ENCODE assay signal across 28 cellular contexts in genomic region chr4:166153539-166153938, GRCh38.
DNase-seq lines count a peak whose midpoint lies in the region; ATAC-seq and TF ChIP-seq lines count a peak whose summit lies in the region.
"Had no signal": no experiment of that assay in that cellular context is flagged by ENCODE, and none has a peak within 500 bp of the region (broad histone marks: within the 10 kb centered on the region; RNA-seq: fewer than 3 reads in every experiment).

No MANE protein-coding gene starts in this region.

- H3K4me1 Mint-ChIP-seq in activated CD8-positive, alpha-beta T cell treated with anti-CD3 and anti-CD28 coated beads for 36 hours (ENCODE audit: low read depth) = no peaks in the 10 kb centered on the region
- H3K4me1 Mint-ChIP-seq in stimulated activated memory B cell treated with anti-CD40 and anti-IgM and Interleukin-4, amounts not matched to agents 10 μg/mL and 1 μg/mL and 100 μg/mL, for 72 hours = no peaks in the 10 kb centered on the region
- H3K4me1 Mint-ChIP-seq: IgD-negative memory B cell had no signal

- no peaks in the 10 kb centered on the region for H4K20me1 ChIP-seq in PC-3 (ENCODE audit: low read length)

- ATAC-seq in PC-3 (peak; percentile 54; the same call in 1 of the 2 replicates), lung (ENCODE audit: insufficient read depth, low FRiP score) (peak; percentile 45)
- no peak for ATAC-seq in activated CD8-positive, alpha-beta T cell treated with anti-CD3 and anti-CD28 coated beads for 36 hours
- no peak for ATAC-seq in stimulated activated memory B cell treated with anti-CD40 and anti-IgM and Interleukin-4, amounts not matched to agents 10 μg/mL and 1 μg/mL and 100 μg/mL, for 72 hours
- ATAC-seq: lower lobe of right lung, WTC11 had no signal

- no peaks in the 10 kb centered on the region for H3K9me3 Mint-ChIP-seq in activated CD8-positive, alpha-beta T cell treated with anti-CD3 and anti-CD28 coated beads for 36 hours
- H3K9me3 Mint-ChIP-seq in stimulated activated memory B cell treated with anti-CD40 and anti-IgM and Interleukin-4, amounts not matched to agents 10 μg/mL and 1 μg/mL and 100 μg/mL, for 72 hours = peaks cover 3% of the 10 kb centered on the region
- H3K9me3 Mint-ChIP-seq: IgD-negative memory B cell; T-helper 2 cell treated with Interferon-gamma antibody and Interleukin-4, amounts not matched to agents 5 μg/mL and 100 μg/mL, for 36 hours had no signal

- no peaks in the 10 kb centered on the region for H3K27me3 ChIP-seq in PC-3 (ENCODE audit: low read length)
- no peaks in the 10 kb centered on the region for H3K27me3 ChIP-seq in lung (ENCODE audit: control insufficient read depth, insufficient read depth)
- H3K27me3 ChIP-seq: esophagus muscularis mucosa, vagina had no signal

- intact Hi-C loops in PC-3 (cut with micrococcal nuclease) = no loop called here
- intact Hi-C loops in activated CD8-positive, alpha-beta T cell treated with anti-CD3 and anti-CD28 coated beads for 36 hours (cut with micrococcal nuclease) = no loop called here

- no peaks in the 10 kb centered on the region for H3K9me2 ChIP-seq in PC-3 (replicated peaks; ENCODE audit: low read length)
- H3K9me2 ChIP-seq: SK-N-SH had no signal

- H3K36me3 ChIP-seq in PC-3 (ENCODE audit: low read depth, low read length) (no peaks in the 10 kb centered on the region), lung (ENCODE audit: control insufficient read depth in 2 of 2, insufficient read depth in 2 of 2, low read length in 2 of 2) (no peaks in the 10 kb centered on the region)
- H3K36me3 ChIP-seq: esophagus muscularis mucosa, lower lobe of right lung, suprapubic skin, vagina had no signal

- H3K9me3 ChIP-seq in PC-3 (ENCODE audit: low read length) (no peaks in the 10 kb centered on the region), lung (ENCODE audit: control insufficient read depth in 2 of 2, insufficient read depth in 1 of 2, low read length in 1 of 2) (no peaks in the 10 kb centered on the region)
- H3K9me3 ChIP-seq: esophagus muscularis mucosa, lower lobe of right lung, SK-N-SH, suprapubic skin, vagina had no signal

- H3K4me1 ChIP-seq in PC-3 (ENCODE audit: insufficient read depth, low read length) = no peaks in the 10 kb centered on the region
- H3K4me1 ChIP-seq in lung (ENCODE audit: control insufficient read depth in 2 of 2, insufficient read depth in 2 of 2, low read length in 2 of 2) = no peaks in the 10 kb centered on the region
- H3K4me1 ChIP-seq: lower lobe of right lung, suprapubic skin, vagina had no signal

- H3K27ac ChIP-seq in PC-3 (ENCODE audit: low read length) = no peak overlapping the region
- no peak overlapping the region for H3K27ac ChIP-seq in lung (ENCODE audit: low read depth in 1 of 2, low read length in 1 of 2)
- H3K27ac ChIP-seq: esophagus muscularis mucosa, lower lobe of right lung, suprapubic skin, vagina had no signal

- TF ChIP-seq CTCF in PC-3 (conservative IDR thresholded peaks at IDR 0.05; ENCODE audit: low read depth, low read length) = no peak
- TF ChIP-seq CTCF in lung (IDR thresholded peaks at IDR 0.05; ENCODE audit: control extremely low read depth, extremely low read depth) = no peak
- TF ChIP-seq CTCF in activated CD8-positive, alpha-beta T cell treated with anti-CD3 and anti-CD28 coated beads for 36 hours (IDR thresholded peaks at IDR 0.05) = no peak

- H3K4me3 Mint-ChIP-seq in activated CD8-positive, alpha-beta T cell treated with anti-CD3 and anti-CD28 coated beads for 36 hours = no peak overlapping the region
- H3K4me3 Mint-ChIP-seq in stimulated activated memory B cell treated with anti-CD40 and anti-IgM and Interleukin-4, amounts not matched to agents 10 μg/mL and 1 μg/mL and 100 μg/mL, for 72 hours = no peak overlapping the region
- H3K4me3 Mint-ChIP-seq: IgD-negative memory B cell; T-helper 2 cell treated with Interferon-gamma antibody and Interleukin-4, amounts not matched to agents 5 μg/mL and 100 μg/mL, for 36 hours; WTC11 had no signal

- no peaks in the 10 kb centered on the region for H3K36me3 Mint-ChIP-seq in activated CD8-positive, alpha-beta T cell treated with anti-CD3 and anti-CD28 coated beads for 36 hours (ENCODE audit: low read depth)
- H3K36me3 Mint-ChIP-seq in stimulated activated memory B cell treated with anti-CD40 and anti-IgM and Interleukin-4, amounts not matched to agents 10 μg/mL and 1 μg/mL and 100 μg/mL, for 72 hours = no peaks in the 10 kb centered on the region
- H3K36me3 Mint-ChIP-seq: IgD-negative memory B cell had no signal

- POLR2A ChIA-PET in PC-3 (lab: Charles Lee; ENCODE audit: unreplicated experiment) (no interaction called here), HEK293T (lab: Yijun Ruan, JAX) (no interaction called here)
- POLR2A ChIA-PET in activated CD8-positive, alpha-beta T cell treated with anti-CD3 and anti-CD28 coated beads for 36 hours (lab: Charles Lee) = no interaction called here

- H3K4me3 ChIP-seq in PC-3 (ENCODE audit: low read length) (no peak overlapping the region), lung (no peak overlapping the region)
- H3K4me3 ChIP-seq: esophagus muscularis mucosa, lower lobe of right lung, suprapubic skin, vagina had no signal

- H3K27me3 Mint-ChIP-seq in activated CD8-positive, alpha-beta T cell treated with anti-CD3 and anti-CD28 coated beads for 36 hours = no peaks in the 10 kb centered on the region
- H3K27me3 Mint-ChIP-seq in stimulated activated memory B cell treated with anti-CD40 and anti-IgM and Interleukin-4, amounts not matched to agents 10 μg/mL and 1 μg/mL and 100 μg/mL, for 72 hours = no peaks in the 10 kb centered on the region
- H3K27me3 Mint-ChIP-seq: IgD-negative memory B cell had no signal

- no peaks in the 10 kb centered on the region for H3K79me2 ChIP-seq in PC-3 (ENCODE audit: low read length)

- no peak overlapping the region for H3K9ac ChIP-seq in PC-3 (ENCODE audit: low read length)
- H3K9ac ChIP-seq: SK-N-SH had no signal

- H3F3A ChIP-seq in PC-3 (ENCODE audit: low read length, unreplicated experiment) = no peaks in the 10 kb centered on the region

- H3K4me2 ChIP-seq in PC-3 (ENCODE audit: low read length) = no peak overlapping the region
- H3K4me2 ChIP-seq: SK-N-SH had no signal

- CTCF ChIA-PET in PC-3 (lab: Charles Lee) = no interaction called here
- CTCF ChIA-PET in HEK293T (lab: Yijun Ruan, JAX) = no interaction called here
- CTCF ChIA-PET in activated CD8-positive, alpha-beta T cell treated with anti-CD3 and anti-CD28 coated beads for 36 hours (lab: Charles Lee) = interaction anchor here (0.8 kb wide), 1 partner anchor 13 kb away, joined by 3 read pairs; no protein-coding TSS in a partner anchor

- H3K27ac Mint-ChIP-seq in activated CD8-positive, alpha-beta T cell treated with anti-CD3 and anti-CD28 coated beads for 36 hours = no peak overlapping the region
- no peak overlapping the region for H3K27ac Mint-ChIP-seq in stimulated activated memory B cell treated with anti-CD40 and anti-IgM and Interleukin-4, amounts not matched to agents 10 μg/mL and 1 μg/mL and 100 μg/mL, for 72 hours
- H3K27ac Mint-ChIP-seq: IgD-negative memory B cell; T-helper 2 cell treated with Interferon-gamma antibody and Interleukin-4, amounts not matched to agents 5 μg/mL and 100 μg/mL, for 36 hours; WTC11 had no signal

- H2AFZ ChIP-seq in PC-3 (ENCODE audit: low read length) = no peak overlapping the region

- no TSS peak for BruUV-seq in PC-3 (replicated peaks; lab: Mats Ljungman, UMichigan)

- peak; percentile 8 for DNase-seq in AG20443 (ENCODE audit: low spot score)
- no peak for DNase-seq in PC-3
- peak; percentile 24 for DNase-seq in fibroblast of gingiva (ENCODE audit: low read depth)
- no peak for DNase-seq in lung (ENCODE audit: low spot score)
- no peak for DNase-seq in HEK293T (ENCODE audit: extremely low spot score)
- DNase-seq in activated CD8-positive, alpha-beta T cell treated with anti-CD3 and anti-CD28 coated beads for 36 hours = no peak
- DNase-seq in GM19240 (ENCODE audit: insufficient read length, low spot score) = no peak
- DNase-seq: ACHN; activated CD4-positive, alpha-beta T cell treated with anti-CD3 and anti-CD28 coated beads, Interleukin-2, amount 50 U/mL, for 48 hours; activated naive CD4-positive, alpha-beta T cell treated with Interleukin-2 at 50 U/mL for 16 hours; cerebellar nuclear complex; DMS 273 treated with DMSO at 0.1 percent for 48 hours; effector CD4-positive, alpha-beta T cell; GF-D8; hippocampal formation; lower lobe of right lung; NCI-H1694 treated with DMSO at 0.1 percent for 48 hours; NCI-H82; SK-N-SH; stimulated activated CD4-positive, alpha-beta T cell treated with anti-CD3 and anti-CD28 coated beads, Interleukin-12 subunit alpha, Interleukin-12 subunit beta, amount 100 ng/mL, for 4 hours; stimulated activated CD8-positive, alpha-beta memory T cell treated with anti-CD3 and anti-CD28 coated beads, Interleukin-4, amount 100 ng/mL, for 48 hours had no signal

TF ChIP-seq in HEK293T, 16 proteins besides CTCF, POLR2A, EP300 and RAD21:
- no peak for TF ChIP-seq FOXA1 (IDR thresholded peaks at IDR 0.05)
- TF ChIP-seq LEF1 (IDR thresholded peaks at IDR 0.05; ENCODE audit: borderline replicate concordance) = no peak
- no peak for TF ChIP-seq SP1 (IDR thresholded peaks at IDR 0.05)
- TF ChIP-seq ARNT (IDR thresholded peaks at IDR 0.05) = no peak
TF ChIP-seq in HEK293T: peak in this region for 0.

Comparison
In these comparisons a context has a peak if more than half of its experiments do, and no peak if none do; other contexts are left out.
1. DNase-seq: peak in AG20443 (single experiment) and fibroblast of gingiva (single experiment); none in PC-3 (single experiment), lung (single experiment), HEK293T (single experiment), activated CD8-positive, alpha-beta T cell treated with anti-CD3 and anti-CD28 coated beads for 36 hours (single experiment) and GM19240 (single experiment).
2. ATAC-seq: peak in PC-3 (single experiment) and lung (single experiment); none in activated CD8-positive, alpha-beta T cell treated with anti-CD3 and anti-CD28 coated beads for 36 hours (single experiment) and stimulated activated memory B cell treated with anti-CD40 and anti-IgM and Interleukin-4, amounts not matched to agents 10 μg/mL and 1 μg/mL and 100 μg/mL, for 72 hours (single experiment).